15 cellular contexts compared by ENCODE assay signal in genomic region chr14:31877333-31877798, GRCh38.
A peak's percentile ranks its signal among the peaks of the same experiment; 100 is the strongest.
DNase-seq lines count a peak whose midpoint lies in the region; ATAC-seq, FAIRE-seq and TF ChIP-seq lines count a peak whose summit lies in the region.
"Had no signal": no experiment of that assay in that cellular context is flagged by ENCODE, and none has a peak within 500 bp of the region (broad histone marks: within the 10 kb centered on the region; RNA-seq: fewer than 3 reads in every experiment).

No MANE protein-coding gene starts in this region.

- H3K27me3 Mint-ChIP-seq in astrocyte (ENCODE audit: low read depth, unreplicated experiment), result no peaks in the 10 kb centered on the region

- no peaks in the 10 kb centered on the region for H3K36me3 ChIP-seq in BLaER1 treated with 17β-estradiol and CSF1 and Interleukin-3, amounts not matched to agents 10 nM and 100 nM
- H3K36me3 ChIP-seq in astrocyte (ENCODE audit: insufficient read depth, low read length) (no peaks in the 10 kb centered on the region), heart left ventricle (no peaks in the 10 kb centered on the region), neuronal stem cell (replicated peaks in 1 of 2; ENCODE audit: control insufficient read depth in 2 of 2, insufficient read depth in 2 of 2, low read length in 2 of 2) (no peaks in the 10 kb centered on the region)

- no peaks in the 10 kb centered on the region for H3K79me1 ChIP-seq in neuronal stem cell (ENCODE audit: low read depth, low read length)

- DNase-seq in astrocyte (ENCODE audit: low read depth) (peak; percentile 16), heart left ventricle (no peak), neuronal stem cell (ENCODE audit: low spot score) (no peak), NCI-H510A treated with DMSO at 0.1 percent for 48 hours (lab: John Stamatoyannopoulos, UW) (no peak), COLO668 (lab: John Stamatoyannopoulos, UW; ENCODE audit: unreplicated experiment) (no peak), NCI-H2107 treated with DMSO at 0.1 percent for 48 hours (lab: John Stamatoyannopoulos, UW; ENCODE audit: unreplicated experiment) (no peak)
- DNase-seq: activated B cell treated with CpG ODN at 0.5 μM for 24 hours; activated T-cell treated with anti-CD3 and anti-CD28 coated beads, Interleukin-2, amount 50 U/mL, for 4 hours; body of pancreas; H7; NCI-H1048; NCI-H69 had no signal

- H2BK5ac ChIP-seq in neuronal stem cell (ENCODE audit: low read length), result no peak overlapping the region

- H2BK12ac ChIP-seq in neuronal stem cell (ENCODE audit: low read length), result no peak overlapping the region

- intact Hi-C loops in heart left ventricle (cut with DNase I), result loop anchor here in 2 of 10 donors (5.0 kb wide), 1 partner anchor 50 kb away; no protein-coding TSS in a partner anchor

- WGBS in heart left ventricle, 4 donors, result 37 to 44% (median 40%) methylated on average over 9 of the region's 9 CpGs
- no CpG with 5 or more reads among the region's 9 CpGs for WGBS in neuronal stem cell (ENCODE audit: extremely low coverage in 2 of 2, insufficient read length in 2 of 2, insufficient replicate concordance in 1 of 2), 2 donors

- H3K4ac ChIP-seq in neuronal stem cell (ENCODE audit: low read length), result no peak overlapping the region

- H3K4me2 ChIP-seq in BLaER1 treated with 17β-estradiol and CSF1 and Interleukin-3, amounts not matched to agents 10 nM and 100 nM, result peak overlapping the region; percentile 63 to 90 (median 77)
- H3K4me2 ChIP-seq in astrocyte (ENCODE audit: low read length) (peak overlapping the region; percentile 55), neuronal stem cell (ENCODE audit: insufficient read depth, low read length, poor library complexity, severe bottlenecking) (no peak overlapping the region)

- no peak overlapping the region for H2AK5ac ChIP-seq in neuronal stem cell (ENCODE audit: low read depth, low read length)

- H2BK15ac ChIP-seq in neuronal stem cell (ENCODE audit: low read length), result no peak overlapping the region

- H3K79me2 ChIP-seq in astrocyte (ENCODE audit: insufficient read depth, low read length), result no peaks in the 10 kb centered on the region

- H3K36me3 Mint-ChIP-seq in astrocyte (ENCODE audit: low read depth, unreplicated experiment), result no peaks in the 10 kb centered on the region

- peak overlapping the region; percentile 48 to 75 (median 56); a peak in 20 of 22 replicates for H3K9ac ChIP-seq in BLaER1 treated with 17β-estradiol and CSF1 and Interleukin-3, amounts not matched to agents 10 nM and 100 nM
- H3K9ac ChIP-seq in astrocyte (ENCODE audit: low read length), result no peak overlapping the region
- no peak overlapping the region for H3K9ac ChIP-seq in neuronal stem cell (ENCODE audit: low read depth, low read length, poor library complexity)

- peaks cover 31% of the 10 kb centered on the region for H3K4me1 Mint-ChIP-seq in astrocyte (ENCODE audit: low read depth, unreplicated experiment)

- no peak overlapping the region for H4K91ac ChIP-seq in neuronal stem cell (ENCODE audit: low read depth, low read length, poor library complexity)

- no peak for FAIRE-seq in astrocyte (lab: Jason Lieb, UNC)
- FAIRE-seq: GM12892 had no signal

- H3K27me3 ChIP-seq in BLaER1 treated with 17β-estradiol and CSF1 and Interleukin-3, amounts not matched to agents 10 nM and 100 nM, result no peaks in the 10 kb centered on the region
- H3K27me3 ChIP-seq in astrocyte (ENCODE audit: insufficient read depth, low read length) (no peaks in the 10 kb centered on the region), heart left ventricle (no peaks in the 10 kb centered on the region), neuronal stem cell (ENCODE audit: control insufficient read depth in 3 of 3, insufficient read depth in 3 of 3, low read depth in 1 of 3, low read length in 3 of 3) (no peaks in the 10 kb centered on the region)
- H3K27me3 ChIP-seq: body of pancreas had no signal

- no peak overlapping the region for H3K4me3 Mint-ChIP-seq in astrocyte (ENCODE audit: unreplicated experiment)
- H3K4me3 Mint-ChIP-seq: activated B cell treated with CpG ODN at 0.5 μM for 24 hours; activated T-cell treated with anti-CD3 and anti-CD28 coated beads, Interleukin-2, amount 50 U/mL, for 4 hours had no signal

- peaks cover 0 to 17% (median 0%) of the 10 kb centered on the region in 11 experiments; a peak in 8 of 22 replicates for H3K9me3 ChIP-seq in BLaER1 treated with 17β-estradiol and CSF1 and Interleukin-3, amounts not matched to agents 10 nM and 100 nM (replicated peaks in 1 of 11)
- H3K9me3 ChIP-seq in astrocyte (ENCODE audit: insufficient read depth, low read depth, low read length), result no peaks in the 10 kb centered on the region
- no peaks in the 10 kb centered on the region for H3K9me3 ChIP-seq in heart left ventricle
- H3K9me3 ChIP-seq in neuronal stem cell (replicated peaks in 1 of 2; ENCODE audit: control insufficient read depth in 2 of 2, insufficient read depth in 1 of 2, low read depth in 1 of 2, low read length in 2 of 2), result no peaks in the 10 kb centered on the region
- H3K9me3 ChIP-seq: body of pancreas had no signal

- peak overlapping the region; percentile 66 to 88 (median 77) for H3K27ac ChIP-seq in BLaER1 treated with 17β-estradiol and CSF1 and Interleukin-3, amounts not matched to agents 10 nM and 100 nM
- H3K27ac ChIP-seq in astrocyte (ENCODE audit: low read depth, low read length) (no peak overlapping the region), heart left ventricle (peak overlapping the region; percentile 13 to 84 (median 70)), neuronal stem cell (replicated peaks; ENCODE audit: low read length) (no peak overlapping the region)
- H3K27ac ChIP-seq: body of pancreas had no signal

- ATAC-seq in heart left ventricle, result peak; percentile 36 to 90 (median 60)
- ATAC-seq in GM18498 (IDR thresholded peaks at IDR 0.05; ENCODE audit: unreplicated experiment), result no peak
- ATAC-seq: activated T-cell treated with anti-CD3 and anti-CD28 coated beads, Interleukin-2, amount 50 U/mL, for 4 hours; body of pancreas had no signal

- H2AFZ ChIP-seq in astrocyte (ENCODE audit: low read depth, low read length), result peak overlapping the region; percentile 39
- H2AFZ ChIP-seq in neuronal stem cell (ENCODE audit: low read length), result peak overlapping the region; percentile 15

- H4K20me1 ChIP-seq in BLaER1 treated with 17β-estradiol and CSF1 and Interleukin-3, amounts not matched to agents 10 nM and 100 nM, result no peaks in the 10 kb centered on the region
- no peaks in the 10 kb centered on the region for H4K20me1 ChIP-seq in astrocyte (ENCODE audit: insufficient read depth, low read length)

- no peak overlapping the region for H3K14ac ChIP-seq in neuronal stem cell (ENCODE audit: low read length)

- H3K27ac Mint-ChIP-seq in astrocyte (ENCODE audit: unreplicated experiment), result no peak overlapping the region
- H3K27ac Mint-ChIP-seq: activated B cell treated with CpG ODN at 0.5 μM for 24 hours had no signal

- peaks cover 2% of the 10 kb centered on the region for H3K9me3 Mint-ChIP-seq in astrocyte (ENCODE audit: unreplicated experiment)
- H3K9me3 Mint-ChIP-seq: activated B cell treated with CpG ODN at 0.5 μM for 24 hours had no signal

- H3K18ac ChIP-seq in neuronal stem cell (ENCODE audit: low read length), result no peak overlapping the region

- TF ChIP-seq CTCF in astrocyte (IDR thresholded peaks at IDR 0.05; ENCODE audit: insufficient read depth, low read depth, low read length), result no peak
- TF ChIP-seq CTCF in heart left ventricle (IDR thresholded peaks at IDR 0.05), result no peak

- H3K4me3 ChIP-seq in BLaER1 treated with 17β-estradiol and CSF1 and Interleukin-3, amounts not matched to agents 10 nM and 100 nM, result peak overlapping the region in 8 of 10 experiments; percentile 20 to 47 (median 31); a peak in 13 of 20 replicates
- H3K4me3 ChIP-seq in astrocyte (ENCODE audit: insufficient read depth, low read depth, low read length), result no peak overlapping the region
- H3K4me3 ChIP-seq in heart left ventricle, result peak overlapping the region in 9 of 12 donors; percentile 8 to 36 (median 23)
- no peak overlapping the region for H3K4me3 ChIP-seq in neuronal stem cell (ENCODE audit: low read length in 2 of 2)
- H3K4me3 ChIP-seq: body of pancreas had no signal

- H3K4me1 ChIP-seq in BLaER1 treated with 17β-estradiol and CSF1 and Interleukin-3, amounts not matched to agents 10 nM and 100 nM, result peaks cover 34 to 91% (median 56%) of the 10 kb centered on the region in 10 experiments
- H3K4me1 ChIP-seq in astrocyte (ENCODE audit: insufficient read depth, low read length), result peaks cover 18% of the 10 kb centered on the region
- peaks cover 0 to 31% (median 15%) of the 10 kb centered on the region in 12 donors for H3K4me1 ChIP-seq in heart left ventricle
- no peaks in the 10 kb centered on the region for H3K4me1 ChIP-seq in neuronal stem cell (ENCODE audit: control insufficient read depth in 2 of 2, insufficient read depth in 1 of 2, low read depth in 1 of 2, low read length in 2 of 2)
- H3K4me1 ChIP-seq: body of pancreas had no signal

- H2BK120ac ChIP-seq in neuronal stem cell (ENCODE audit: low read depth, low read length), result no peak overlapping the region

- H3K23ac ChIP-seq in neuronal stem cell (ENCODE audit: low read depth, low read length, poor library complexity), result no peak overlapping the region

- no peak overlapping the region for H4K8ac ChIP-seq in neuronal stem cell (ENCODE audit: low read depth, low read length)

- no peak for TF ChIP-seq POLR2A in heart left ventricle (IDR thresholded peaks at IDR 0.05)

Comparison
In these comparisons a context has a peak if more than half of its experiments do, and no peak if none do; other contexts are left out.
1. H3K27ac ChIP-seq: peak in BLaER1 treated with 17β-estradiol and CSF1 and Interleukin-3, amounts not matched to agents 10 nM and 100 nM (11 of 11) and heart left ventricle (12 of 12); none in astrocyte (single experiment) and neuronal stem cell (single experiment).
2. H3K4me3 ChIP-seq: peak in BLaER1 treated with 17β-estradiol and CSF1 and Interleukin-3, amounts not matched to agents 10 nM and 100 nM (8 of 10) and heart left ventricle (9 of 12); none in astrocyte (single experiment) and neuronal stem cell (0 of 2).
3. H3K9ac ChIP-seq: peak in BLaER1 treated with 17β-estradiol and CSF1 and Interleukin-3, amounts not matched to agents 10 nM and 100 nM (11 of 11); none in astrocyte (single experiment) and neuronal stem cell (single experiment).